In genomic region chr22:23826510-23827350, GRCh38 we compare ENCODE assay signal across 6 cellular contexts. TPM values are rescaled to one million over a fixed set of nuclear protein-coding genes. Genes with fewer than 3 reads are reported as not detected.
A peak's percentile ranks its signal among the peaks of the same experiment; 100 is the strongest.
DNase-seq lines count a peak whose midpoint lies in the region; TF ChIP-seq lines count a peak whose summit lies in the region.

No MANE protein-coding gene starts in this region.

- H3F3A ChIP-seq in SK-N-SH (replicated peaks; ENCODE audit: insufficient read depth): peaks cover 17% of the 10 kb centered on the region

- H3K9me3 ChIP-seq in BE2C: no peaks in the 10 kb centered on the region
- H3K9me3 ChIP-seq in SK-N-SH: no peaks in the 10 kb centered on the region
- H3K9me3 ChIP-seq in iPS-15b (ENCODE audit: control insufficient read depth, insufficient read depth, low read length): no peaks in the 10 kb centered on the region

- no peaks in the 10 kb centered on the region; the same call in 1 of the 2 replicates for H4K20me1 ChIP-seq in SK-N-SH (ENCODE audit: insufficient read depth)

- H3K4me1 ChIP-seq in BE2C (peaks cover 22% of the 10 kb centered on the region), SK-N-SH (ENCODE audit: control insufficient read depth in 1 of 2, insufficient read depth in 2 of 2, low read depth in 1 of 2, low read length in 1 of 2) (peaks cover 0 to 70% of the 10 kb centered on the region in 2 experiments; a peak in 2 of 4 replicates), iPS-15b (ENCODE audit: control insufficient read depth, insufficient read depth, low read length) (no peaks in the 10 kb centered on the region)

- peaks cover 15% of the 10 kb centered on the region; the same call in 1 of the 2 replicates for H3K79me2 ChIP-seq in SK-N-SH (ENCODE audit: insufficient read depth)

- H3K9ac ChIP-seq in SK-N-SH (no peak overlapping the region), iPS-15b (ENCODE audit: low read depth, low read length) (peak overlapping the region; percentile 4)

- H3K27ac ChIP-seq in SK-N-SH (ENCODE audit: low read depth in 2 of 2, low read length in 1 of 2): peak overlapping the region; percentile 76 to 95

- no peak overlapping the region for H3K4me2 ChIP-seq in SK-N-SH

- H3K4me3 ChIP-seq in BE2C (ENCODE audit: low read depth, low read length) (no peak overlapping the region), SK-N-SH (ENCODE audit: low read depth in 2 of 2, low read length in 1 of 2) (no peak overlapping the region), iPS-15b (ENCODE audit: low read depth, low read length) (no peak overlapping the region)

- no peak; the same call in none of the 2 replicates for TF ChIP-seq RAD21 in SK-N-SH (IDR thresholded peaks at IDR 0.05; ENCODE audit: low read length)

- CTCF ChIA-PET in SK-N-SH (lab: Yijun Ruan, JAX): interaction anchor here (0.7 to 2.8 kb wide), 3 partner anchors 23 to 68 kb away, joined by 3 to 16 read pairs (median 3); partner anchors contain the start of gene MIF

- POLR2A ChIA-PET in SK-N-SH (lab: Yijun Ruan, JAX): interaction anchor here (0.7 to 2.1 kb wide), 3 partner anchors 10 to 23 kb away, joined by 3 to 13 read pairs (median 5); no protein-coding TSS in a partner anchor

- H3K27me3 ChIP-seq in BE2C (no peaks in the 10 kb centered on the region), SK-N-SH (ENCODE audit: insufficient read depth) (no peaks in the 10 kb centered on the region), iPS-15b (ENCODE audit: control insufficient read depth, insufficient read depth, low read length) (no peaks in the 10 kb centered on the region)

- H2AFZ ChIP-seq in SK-N-SH (ENCODE audit: low read depth): no peak overlapping the region

- H3K9me2 ChIP-seq in SK-N-SH: no peaks in the 10 kb centered on the region

- peak in 1 of 2 experiments; percentile 76; a peak in 1 of 4 replicates for TF ChIP-seq EP300 in SK-N-SH (IDR thresholded peaks at IDR 0.05; ENCODE audit: borderline replicate concordance in 1 of 2, low read depth in 1 of 2, low read length in 1 of 2)

- DNase-seq in BE2C (peak; percentile 74), SK-N-SH (peak; percentile 86), NOMO-1 treated with DMSO at 0.1 percent for 48 hours (lab: John Stamatoyannopoulos, UW; ENCODE audit: unreplicated experiment) (no peak), UCSD-AML1 (lab: John Stamatoyannopoulos, UW; ENCODE audit: unreplicated experiment) (no peak), NCI-H2107 (lab: John Stamatoyannopoulos, UW) (no peak)

- TF ChIP-seq CTCF in BE2C (IDR thresholded peaks at IDR 0.05; ENCODE audit: low read depth, low read length) (no peak), SK-N-SH (IDR thresholded peaks at IDR 0.05) (no peak)

- H3K36me3 ChIP-seq in BE2C (peaks cover 82% of the 10 kb centered on the region), SK-N-SH (replicated peaks in 1 of 2; ENCODE audit: control insufficient read depth in 1 of 2, insufficient read depth in 2 of 2, low read length in 1 of 2) (peaks cover 26 to 39% of the 10 kb centered on the region in 2 experiments), iPS-15b (ENCODE audit: control insufficient read depth, insufficient read depth, low read length) (peaks cover 46% of the 10 kb centered on the region)

- 42% methylated on average over 3 of the region's 15 CpGs for WGBS in SK-N-SH (ENCODE audit: low lambda C conversion rate)

TF ChIP-seq in SK-N-SH, 30 proteins besides CTCF, POLR2A, EP300 and RAD21:
- TF ChIP-seq FOSL2 (IDR thresholded peaks at IDR 0.05; ENCODE audit: borderline replicate concordance, low read depth) (no peak), PBX3 (IDR thresholded peaks at IDR 0.05) (peak; percentile 60), MXI1 (IDR thresholded peaks at IDR 0.05; ENCODE audit: low read depth, low read length) (peak; percentile 63; the same call in 1 of the 2 replicates), GATA2 (CRISPR knock-in tag; IDR thresholded peaks at IDR 0.05) (peak; percentile 89), RCOR1 (IDR thresholded peaks at IDR 0.05; ENCODE audit: low read length) (peak; percentile 33; the same call in 1 of the 2 replicates), FOXJ3 (CRISPR knock-in tag; IDR thresholded peaks at IDR 0.05) (no peak)

RNA-seq across cellular contexts. Expression of gene DERL3, which starts 12.1 kb away (rescaled TPM):
- polyA plus RNA-seq in BE2C (2012; ENCODE audit: insufficient read depth, insufficient read length, low read depth): 0.82 TPM
- polyA plus RNA-seq in SK-N-SH (2012; rRNA removed): not detected in 2 replicates
- polyA plus RNA-seq in SK-N-SH (2012; cell fraction: cytosol; rRNA removed): not detected in 2 replicates
- 0.01 TPM in 2 replicates for polyA plus RNA-seq in SK-N-SH (2012; cell fraction: nucleus; rRNA removed)

RNA-seq across cellular contexts. Expression of gene SLC2A11, which starts 30.9 kb away (rescaled TPM):
- 26.1 TPM for polyA plus RNA-seq in BE2C (2012; ENCODE audit: insufficient read depth, insufficient read length, low read depth)
- 21.8 and 27.1 TPM in 2 replicates for polyA plus RNA-seq in SK-N-SH (2012; rRNA removed)
- 9.3 and 12.5 TPM in 2 replicates for polyA plus RNA-seq in SK-N-SH (2012; cell fraction: cytosol; rRNA removed)
- 68.9 and 85.4 TPM in 2 replicates for polyA plus RNA-seq in SK-N-SH (2012; cell fraction: nucleus; rRNA removed)

RNA-seq across cellular contexts. Expression of gene SMARCB1, which starts 40.0 kb away (rescaled TPM):
- 526 TPM for polyA plus RNA-seq in BE2C (2012; ENCODE audit: insufficient read depth, insufficient read length, low read depth)
- 182 and 215 TPM in 2 replicates for polyA plus RNA-seq in SK-N-SH (2012; rRNA removed)
- polyA plus RNA-seq in SK-N-SH (2012; cell fraction: cytosol; rRNA removed): 170 and 192 TPM in 2 replicates
- polyA plus RNA-seq in SK-N-SH (2012; cell fraction: nucleus; rRNA removed): 113 and 134 TPM in 2 replicates

RNA-seq across cellular contexts. Expression of gene MMP11, which starts 54.1 kb away (rescaled TPM):
- 9.5 TPM for polyA plus RNA-seq in BE2C (2012; ENCODE audit: insufficient read depth, insufficient read length, low read depth)
- 50.8 and 64.4 TPM in 2 replicates for polyA plus RNA-seq in SK-N-SH (2012; rRNA removed)
- polyA plus RNA-seq in SK-N-SH (2012; cell fraction: cytosol; rRNA removed): 31.3 and 49.7 TPM in 2 replicates
- 48.3 and 75.0 TPM in 2 replicates for polyA plus RNA-seq in SK-N-SH (2012; cell fraction: nucleus; rRNA removed)

RNA-seq across cellular contexts. Expression of gene CHCHD10, which starts 59.0 kb away (rescaled TPM):
- polyA plus RNA-seq in BE2C (2012; ENCODE audit: insufficient read depth, insufficient read length, low read depth): 349 TPM
- polyA plus RNA-seq in SK-N-SH (2012; rRNA removed): 27.7 and 70.1 TPM in 2 replicates
- 50.5 and 57.1 TPM in 2 replicates for polyA plus RNA-seq in SK-N-SH (2012; cell fraction: cytosol; rRNA removed)
- polyA plus RNA-seq in SK-N-SH (2012; cell fraction: nucleus; rRNA removed): 31.9 and 32.3 TPM in 2 replicates

Comparison
In these comparisons a context has a peak if more than half of its experiments do, and no peak if none do; other contexts are left out.
1. DNase-seq: peak in BE2C (single experiment) and SK-N-SH (single experiment); none in NOMO-1 treated with DMSO at 0.1 percent for 48 hours (single experiment), UCSD-AML1 (single experiment) and NCI-H2107 (single experiment).